ENCODE assay signal across 8 cellular contexts in the genomic region with DNA sequence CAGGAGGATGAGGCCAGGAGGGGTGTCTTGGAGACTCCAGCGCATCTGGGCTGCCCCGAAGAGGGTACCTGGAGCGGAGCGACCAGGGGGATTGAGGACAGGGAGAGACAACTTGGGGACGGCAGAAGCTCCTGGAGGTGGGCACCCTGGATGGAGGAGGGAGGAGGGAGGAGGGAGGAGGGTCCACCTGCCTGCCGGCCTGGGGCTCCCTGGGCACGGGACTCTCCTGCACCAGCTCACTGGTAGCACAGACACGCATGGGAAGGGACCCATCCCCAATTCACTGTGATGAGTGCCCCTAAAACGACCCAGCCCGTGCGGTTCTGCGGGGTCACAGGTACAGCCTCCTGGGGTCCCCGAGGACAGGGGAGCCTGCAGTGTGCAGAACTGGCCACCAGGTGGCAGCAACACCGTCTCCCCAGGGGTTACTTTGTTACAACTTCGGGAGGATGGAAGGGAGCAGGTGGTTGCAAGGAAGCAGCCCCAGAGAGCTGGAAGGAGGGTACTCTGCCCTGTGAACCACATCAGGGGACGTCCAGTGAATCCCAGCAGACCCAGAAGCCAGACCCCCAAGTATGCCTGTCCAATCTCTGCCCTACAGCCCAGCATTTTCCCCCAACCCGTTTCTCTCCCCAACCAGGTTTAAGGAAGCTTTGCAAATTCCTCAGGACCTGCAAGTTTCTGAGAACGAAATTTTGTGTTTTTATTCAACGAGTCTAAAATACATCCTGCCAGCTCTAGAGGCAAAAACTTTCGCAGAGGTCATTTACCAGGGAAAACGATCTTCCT.
DNase-seq lines count a peak whose midpoint lies in the region; ATAC-seq and TF ChIP-seq lines count a peak whose summit lies in the region.

No MANE protein-coding gene starts in this region.

- intact Hi-C loops in left colon (cut with DNase I, micrococcal nuclease): loop anchor here in 1 of 2 donors (10.0 kb wide), 1 partner anchor 235 kb away; no protein-coding TSS in a partner anchor

- DNase-seq in NAMALWA (ENCODE audit: low spot score) (peak; percentile 74), cardiac fibroblast (ENCODE audit: low read depth in 2 of 2) (peak; percentile 38 to 42), left colon (peak in 1 of 2 donors; percentile 62)
- peak; percentile 79 for DNase-seq in activated CD4-positive, CD25-positive, alpha-beta regulatory T cell treated with anti-CD3 and anti-CD28 coated beads, Interleukin-2, amount 50 U/mL, for 72 hours
- DNase-seq in stimulated activated CD4-positive, alpha-beta T cell treated with anti-CD3 and anti-CD28 coated beads, Interleukin-4, amount 100 ng/mL, for 24 hours: peak; percentile 75

- TF ChIP-seq CTCF in GM12874 (IDR thresholded peaks at IDR 0.05; ENCODE audit: insufficient read depth, low read depth, low read length) (peak; percentile 94), cardiac fibroblast (IDR thresholded peaks at IDR 0.05; ENCODE audit: low read depth, low read length) (peak; percentile 93)

- ATAC-seq in left colon: peak; percentile 52
- ATAC-seq in HG02588 (IDR thresholded peaks at IDR 0.05; ENCODE audit: unreplicated experiment): no peak
- no peak for ATAC-seq in HG03139 (IDR thresholded peaks at IDR 0.05; ENCODE audit: unreplicated experiment)

- no peak overlapping the region for H3K4me3 ChIP-seq in cardiac fibroblast (replicated peaks in 1 of 2; ENCODE audit: low read depth in 2 of 2, low read length in 2 of 2)
